Comparison of ENCODE assay signal across 1 cellular context in the genomic region with DNA sequence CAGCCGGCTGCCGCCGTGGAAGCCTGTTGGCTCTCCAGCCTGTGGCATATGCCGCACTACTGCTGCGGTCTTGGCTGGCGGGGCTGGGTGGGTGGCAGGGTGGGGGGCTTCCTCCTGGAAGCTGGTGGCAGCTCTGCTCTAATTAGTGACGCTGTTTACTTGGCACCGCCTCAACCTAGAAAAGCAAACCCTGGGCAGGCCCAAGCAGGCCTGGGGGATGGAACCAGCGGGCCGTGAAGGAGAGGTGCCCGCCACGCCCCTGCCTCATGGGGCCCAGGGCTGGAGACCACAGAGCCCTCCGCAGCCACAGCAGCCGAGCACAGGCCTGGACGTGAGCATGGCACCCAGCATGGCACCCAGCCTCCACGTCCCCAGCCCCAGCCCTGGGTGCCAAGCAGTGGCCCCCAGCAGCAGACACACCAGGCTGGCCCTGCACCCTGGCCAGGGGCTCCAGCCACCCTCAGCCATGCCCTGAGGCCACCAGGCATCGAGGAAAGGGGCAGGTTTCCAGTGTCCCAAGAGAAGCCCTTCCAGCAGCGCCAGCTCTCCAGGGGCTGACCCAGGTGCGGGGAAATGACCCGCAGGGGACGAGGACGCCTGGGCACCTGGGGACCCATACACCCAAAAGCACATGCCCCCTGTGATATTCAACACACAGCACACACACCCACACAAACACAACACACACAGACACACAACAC.
TF ChIP-seq lines count a peak whose summit lies in the region.

No MANE protein-coding gene starts in this region.

TF ChIP-seq in HepG2, 621 proteins besides CTCF, POLR2A, EP300 and RAD21:
- TF ChIP-seq GPN1 (CRISPR knock-in tag; IDR thresholded peaks at IDR 0.05; ENCODE audit: borderline replicate concordance) (no peak), HNRNPL (IDR thresholded peaks at IDR 0.05; ENCODE audit: low read depth, low read length) (0 out of 2 replicates have a peak, but pooled peaks have one; percentile 21), GATAD2A (CRISPR knock-in tag; IDR thresholded peaks at IDR 0.05) (no peak)
